Comparison of ENCODE assay signal across 29 cellular contexts in genomic region chr10:50909334-50910014, GRCh38. TPM values are rescaled to one million over a fixed set of nuclear protein-coding genes. Genes with fewer than 3 reads are reported as not detected.
"Had no signal": no experiment of that assay in that cellular context is flagged by ENCODE, and none has a peak within 500 bp of the region (broad histone marks: within the 10 kb centered on the region; RNA-seq: fewer than 3 reads in every experiment).

No MANE protein-coding gene starts in this region.

- H3K9me3 Mint-ChIP-seq: neural crest cell; stimulated activated naive B cell treated with anti-CD40 and anti-IgM and Interleukin-4, amounts not matched to agents 10 μg/mL and 1 μg/mL and 100 μg/mL, for 72 hours; stimulated activated naive CD8-positive, alpha-beta T cell treated with anti-CD3 and anti-CD28 coated beads, Interleukin-15, Interleukin-2, amounts not matched to agents 100 ng/mL and 50 ng/mL, for 24 hours; type B pancreatic cell had no signal

- H3K4me3 ChIP-seq: heart right ventricle, hepatocyte, pancreas, prostate gland, right lobe of liver, smooth muscle cell, suprapubic skin, thoracic aorta, tibial nerve, vagina had no signal

- H3K4me1 ChIP-seq: pancreas, prostate gland, right lobe of liver, suprapubic skin, tibial nerve, vagina had no signal

- DNase-seq: heart right ventricle; islet precursor cell; mesenchymal stem cell; naive thymus-derived CD8-positive, alpha-beta T cell; nucleus accumbens; pancreas; posterior cingulate gyrus; right lobe of liver; stimulated activated CD4-positive, alpha-beta T cell treated with anti-CD3 and anti-CD28 coated beads, Interleukin-1b, Interleukin-23, amount 100 ng/mL, for 48 hours; stimulated activated CD4-positive, alpha-beta T cell treated with anti-CD3 and anti-CD28 coated beads, Interleukin-4, amount 100 ng/mL, for 1 hour; stimulated activated naive B cell treated with anti-CD40 and anti-IgM and Interleukin-4, amounts not matched to agents 10 μg/mL and 1 μg/mL and 100 μg/mL, for 72 hours had no signal

- H3K27ac Mint-ChIP-seq: naive thymus-derived CD8-positive, alpha-beta T cell; nephron; stimulated activated naive B cell treated with anti-CD40 and anti-IgM and Interleukin-4, amounts not matched to agents 10 μg/mL and 1 μg/mL and 100 μg/mL, for 72 hours; stimulated activated naive CD8-positive, alpha-beta T cell treated with anti-CD3 and anti-CD28 coated beads, Interleukin-15, Interleukin-2, amounts not matched to agents 100 ng/mL and 50 ng/mL, for 24 hours; type B pancreatic cell had no signal

- H3K36me3 Mint-ChIP-seq: naive thymus-derived CD8-positive, alpha-beta T cell; stimulated activated naive B cell treated with anti-CD40 and anti-IgM and Interleukin-4, amounts not matched to agents 10 μg/mL and 1 μg/mL and 100 μg/mL, for 72 hours; type B pancreatic cell had no signal

- H3K9me3 ChIP-seq: pancreas, prostate gland, right lobe of liver, suprapubic skin, thoracic aorta, vagina had no signal

- ATAC-seq: naive thymus-derived CD8-positive, alpha-beta T cell; pancreas; stimulated activated naive B cell treated with anti-CD40 and anti-IgM and Interleukin-4, amounts not matched to agents 10 μg/mL and 1 μg/mL and 100 μg/mL, for 72 hours had no signal

- H3K4me3 Mint-ChIP-seq: naive thymus-derived CD8-positive, alpha-beta T cell; nephron; neural crest cell; stimulated activated naive B cell treated with anti-CD40 and anti-IgM and Interleukin-4, amounts not matched to agents 10 μg/mL and 1 μg/mL and 100 μg/mL, for 72 hours; stimulated activated naive CD8-positive, alpha-beta T cell treated with anti-CD3 and anti-CD28 coated beads, Interleukin-15, Interleukin-2, amounts not matched to agents 100 ng/mL and 50 ng/mL, for 24 hours; type B pancreatic cell had no signal

- H3K27me3 Mint-ChIP-seq: stimulated activated naive CD8-positive, alpha-beta T cell treated with anti-CD3 and anti-CD28 coated beads, Interleukin-15, Interleukin-2, amounts not matched to agents 100 ng/mL and 50 ng/mL, for 24 hours had no signal

- H3K36me3 ChIP-seq: heart right ventricle, pancreas, prostate gland, right lobe of liver, suprapubic skin, thoracic aorta, tibial nerve, vagina had no signal

- H3K4me1 Mint-ChIP-seq: naive thymus-derived CD8-positive, alpha-beta T cell; nephron; neural crest cell; stimulated activated naive B cell treated with anti-CD40 and anti-IgM and Interleukin-4, amounts not matched to agents 10 μg/mL and 1 μg/mL and 100 μg/mL, for 72 hours had no signal

- H3K27ac ChIP-seq: heart right ventricle, hepatocyte, pancreas, prostate gland, right lobe of liver, suprapubic skin, thoracic aorta, tibial nerve, vagina had no signal

- H3K27me3 ChIP-seq: heart right ventricle, hepatocyte, pancreas, right lobe of liver, suprapubic skin, tibial nerve, vagina had no signal

RNA-seq across cellular contexts. Expression of gene A1CF, which starts 24.0 kb away (rescaled TPM):
- total RNA-seq: heart right ventricle; kidney epithelial cell; lower leg skin; lung microvascular endothelial cell; naive thymus-derived CD8-positive, alpha-beta T cell; neural crest cell; osteoblast; prostate gland; skeletal muscle tissue; smooth muscle cell; subcutaneous adipose tissue; thoracic aorta; tibial nerve; urinary bladder; vagina had no signal
